ENCODE assay signal across 10 cellular contexts in the genomic region with DNA sequence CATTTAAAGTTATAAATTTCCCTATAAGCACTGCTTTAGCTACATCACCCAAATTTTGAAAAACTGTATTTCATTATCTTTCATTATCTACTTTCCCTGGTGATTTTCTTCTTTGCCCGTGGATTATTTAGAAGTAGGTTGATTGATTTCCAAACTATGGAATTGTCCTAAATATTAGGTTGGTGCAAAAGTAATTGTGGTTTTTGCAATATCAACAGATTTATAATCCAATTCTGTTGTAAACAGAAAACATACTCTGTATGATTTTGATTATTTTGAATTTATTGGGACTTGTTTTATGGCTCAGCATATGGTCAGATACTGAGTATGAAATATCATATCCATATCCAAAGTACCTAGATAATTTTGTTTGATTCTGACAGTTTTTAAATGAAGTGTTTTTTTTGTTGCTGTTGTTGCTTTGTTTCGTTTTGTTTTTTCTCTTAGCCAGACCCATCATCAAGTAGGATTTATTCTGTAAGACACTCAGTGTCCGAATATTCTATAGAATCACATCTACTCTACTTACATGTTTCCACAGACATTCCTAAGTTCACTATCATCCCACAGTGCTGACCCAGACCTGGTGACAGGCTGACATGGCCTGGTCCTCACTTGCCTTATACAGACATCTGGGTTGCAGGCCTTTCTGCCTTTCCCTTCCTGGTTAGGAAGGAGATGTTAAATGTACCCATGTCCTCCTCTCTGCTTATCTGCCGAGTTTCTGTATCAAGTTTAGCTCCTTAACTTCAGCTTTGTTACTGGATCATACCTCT. TPM values are rescaled to one million over a fixed set of nuclear protein-coding genes. Genes with fewer than 3 reads are reported as not detected.
DNase-seq lines count a peak whose midpoint lies in the region; ATAC-seq and TF ChIP-seq lines count a peak whose summit lies in the region.
"Had no signal": no experiment of that assay in that cellular context is flagged by ENCODE, and none has a peak within 500 bp of the region (broad histone marks: within the 10 kb centered on the region; RNA-seq: fewer than 3 reads in every experiment).

No MANE protein-coding gene starts in this region.

- H3K36me3 ChIP-seq in mammary epithelial cell (ENCODE audit: insufficient read depth, low read length) = no peaks in the 10 kb centered on the region
- H3K36me3 ChIP-seq in aorta (ENCODE audit: control insufficient read depth in 1 of 2, insufficient read depth in 2 of 2, low read length in 1 of 2) = no peaks in the 10 kb centered on the region
- no peaks in the 10 kb centered on the region for H3K36me3 ChIP-seq in colonic mucosa
- H3K36me3 ChIP-seq: BE2C, ovary had no signal

- dilution Hi-C loops in mammary epithelial cell (cut with HindIII; ENCODE audit: low sequenced_read_pairs) = no loop called here

- no peaks in the 10 kb centered on the region for H3K36me3 Mint-ChIP-seq in MCF 10A (ENCODE audit: insufficient read depth, unreplicated experiment)
- peaks cover 5% of the 10 kb centered on the region for H3K36me3 Mint-ChIP-seq in activated CD4-positive, alpha-beta memory T cell treated with anti-CD3 and anti-CD28 coated beads for 36 hours
- H3K36me3 Mint-ChIP-seq in type B pancreatic cell = no peaks in the 10 kb centered on the region

- H3K9me3 Mint-ChIP-seq in MCF 10A (ENCODE audit: unreplicated experiment) (no peaks in the 10 kb centered on the region), type B pancreatic cell (no peaks in the 10 kb centered on the region)
- H3K9me3 Mint-ChIP-seq in activated CD4-positive, alpha-beta memory T cell treated with anti-CD3 and anti-CD28 coated beads for 36 hours = no peaks in the 10 kb centered on the region

- POLR2A ChIA-PET in MCF 10A (lab: Yijun Ruan, JAX) = interaction anchor here (0.7 to 3.3 kb wide), 13 partner anchors 11 to 444 kb away, joined by 3 to 58 read pairs (median 4); a partner anchor contains a TSS
- POLR2A ChIA-PET in activated CD4-positive, alpha-beta memory T cell treated with anti-CD3 and anti-CD28 coated beads for 36 hours (lab: Charles Lee) = interaction anchor here (0.6 to 4.2 kb wide), 6 partner anchors 7 to 362 kb away, joined by 3 to 39 read pairs (median 4); a partner anchor contains a TSS

- CTCF ChIA-PET in MCF 10A (lab: Yijun Ruan, JAX) = interaction anchor here (0.5 to 3.5 kb wide), 23 partner anchors 8 to 418 kb away, joined by 3 to 21 read pairs (median 3); no protein-coding TSS in a partner anchor
- CTCF ChIA-PET in mammary epithelial cell (lab: Charles Lee; ENCODE audit: low non-redundant PET) = interaction anchor here (0.6 kb wide), 1 partner anchor 177 kb away, joined by 4 read pairs; no protein-coding TSS in a partner anchor
- CTCF ChIA-PET in activated CD4-positive, alpha-beta memory T cell treated with anti-CD3 and anti-CD28 coated beads for 36 hours (lab: Charles Lee) = interaction anchor here (0.6 to 10.4 kb wide), 28 partner anchors 8 to 417 kb away, joined by 3 to 119 read pairs (median 4); a partner anchor contains a TSS

- no peak overlapping the region for H3K9ac ChIP-seq in mammary epithelial cell (ENCODE audit: insufficient read depth, low read length)
- no peak overlapping the region for H3K9ac ChIP-seq in colonic mucosa (ENCODE audit: low read depth in 2 of 2, low read length in 2 of 2)

- peak overlapping the region; percentile 52 for H3K27ac Mint-ChIP-seq in MCF 10A (ENCODE audit: low read depth, unreplicated experiment)
- H3K27ac Mint-ChIP-seq in activated CD4-positive, alpha-beta memory T cell treated with anti-CD3 and anti-CD28 coated beads for 36 hours = peak overlapping the region; percentile 99
- H3K27ac Mint-ChIP-seq in type B pancreatic cell = no peak overlapping the region

- ATAC-seq in HG03097 (IDR thresholded peaks at IDR 0.05; ENCODE audit: low FRiP score, unreplicated experiment) (no peak), aorta (ENCODE audit: low FRiP score) (no peak)

- in situ Hi-C loops in mammary epithelial cell (cut with MboI; ENCODE audit: low sequenced_read_pairs in 2 of 2) = loop anchor here in 1 of 2 donors (25.0 kb wide), 1 partner anchor 396 kb away; no protein-coding TSS in a partner anchor

- intact Hi-C loops in MCF 10A (cut with micrococcal nuclease) (loop anchor here (1.0 to 5.0 kb wide), 6 partner anchors 16 to 388 kb away; no protein-coding TSS in a partner anchor), mammary epithelial cell (cut with micrococcal nuclease) (loop anchor here (1.0 to 5.0 kb wide), 4 partner anchors 24 to 366 kb away; a partner anchor contains a TSS), aorta (cut with DNase I) (loop anchor here (5.0 kb wide), 1 partner anchor 386 kb away; no protein-coding TSS in a partner anchor), colonic mucosa (cut with DNase I) (loop anchor here (5.0 kb wide), 1 partner anchor 386 kb away; no protein-coding TSS in a partner anchor)
- intact Hi-C loops in activated CD4-positive, alpha-beta memory T cell treated with anti-CD3 and anti-CD28 coated beads for 36 hours (cut with micrococcal nuclease) = loop anchor here (1.0 to 5.0 kb wide), 11 partner anchors 16 to 388 kb away; a partner anchor contains a TSS

- H3K27me3 Mint-ChIP-seq in MCF 10A (ENCODE audit: insufficient read depth, unreplicated experiment) (no peaks in the 10 kb centered on the region), type B pancreatic cell (peaks cover 85% of the 10 kb centered on the region)
- H3K27me3 Mint-ChIP-seq in activated CD4-positive, alpha-beta memory T cell treated with anti-CD3 and anti-CD28 coated beads for 36 hours = no peaks in the 10 kb centered on the region

- H3K27me3 ChIP-seq in mammary epithelial cell (ENCODE audit: insufficient read depth, low read length) (no peaks in the 10 kb centered on the region), aorta (ENCODE audit: control insufficient read depth in 1 of 2, insufficient read depth in 2 of 2, low read length in 1 of 2) (no peaks in the 10 kb centered on the region), colonic mucosa (peaks cover 5% of the 10 kb centered on the region)
- H3K27me3 ChIP-seq: ovary had no signal

- TF ChIP-seq CTCF in MCF 10A (IDR thresholded peaks at IDR 0.05; ENCODE audit: unreplicated experiment) (no peak), mammary epithelial cell (conservative IDR thresholded peaks at IDR 0.05 in 1 of 2, IDR thresholded peaks at IDR 0.05 in 1 of 2; ENCODE audit: extremely low read depth in 1 of 2, insufficient read depth in 1 of 2, low read depth in 1 of 2, low read length in 2 of 2) (no peak), fibroblast of mammary gland (conservative IDR thresholded peaks at IDR 0.05; ENCODE audit: control insufficient read depth, insufficient read depth, low read depth, low read length) (no peak), type B pancreatic cell (conservative IDR thresholded peaks at IDR 0.05) (no peak), colonic mucosa (IDR thresholded peaks at IDR 0.05) (no peak)

- DNase-seq in MCF 10A (ENCODE audit: unreplicated experiment) = no peak
- no peak for DNase-seq in mammary epithelial cell
- no peak for DNase-seq in activated CD4-positive, alpha-beta memory T cell treated with anti-CD3 and anti-CD28 coated beads for 36 hours
- DNase-seq in fibroblast of mammary gland (ENCODE audit: low read depth) = peak; percentile 54
- peak; percentile 13 for DNase-seq in type B pancreatic cell (ENCODE audit: extremely low spot score, unreplicated experiment)
- DNase-seq in aorta = no peak
- DNase-seq in colonic mucosa = no peak

- H3K4me1 Mint-ChIP-seq in MCF 10A (ENCODE audit: insufficient read depth, unreplicated experiment) (peaks cover 17% of the 10 kb centered on the region), type B pancreatic cell (ENCODE audit: unreplicated experiment) (peaks cover 30% of the 10 kb centered on the region)
- H3K4me1 Mint-ChIP-seq in activated CD4-positive, alpha-beta memory T cell treated with anti-CD3 and anti-CD28 coated beads for 36 hours (ENCODE audit: low read depth) = peaks cover 43% of the 10 kb centered on the region

- H3K4me1 ChIP-seq in mammary epithelial cell (ENCODE audit: insufficient read depth, low read length) (peaks cover 13% of the 10 kb centered on the region), aorta (ENCODE audit: control insufficient read depth in 1 of 2, insufficient read depth in 2 of 2, low read length in 2 of 2) (peaks cover 0 to 6% of the 10 kb centered on the region in 2 donors), colonic mucosa (no peaks in the 10 kb centered on the region)
- H3K4me1 ChIP-seq: BE2C had no signal

- no peak overlapping the region for H2AFZ ChIP-seq in mammary epithelial cell (ENCODE audit: low read depth, low read length)

- H3K4me3 Mint-ChIP-seq in MCF 10A (ENCODE audit: unreplicated experiment) = peak overlapping the region; percentile 88
- peak overlapping the region; percentile 94 for H3K4me3 Mint-ChIP-seq in activated CD4-positive, alpha-beta memory T cell treated with anti-CD3 and anti-CD28 coated beads for 36 hours
- peak overlapping the region; percentile 90 for H3K4me3 Mint-ChIP-seq in type B pancreatic cell

- H3K27ac ChIP-seq in mammary epithelial cell (ENCODE audit: insufficient read depth, low read depth, low read length) = no peak overlapping the region
- H3K27ac ChIP-seq in aorta (ENCODE audit: low read depth in 1 of 2, low read length in 2 of 2) = no peak overlapping the region
- no peak overlapping the region for H3K27ac ChIP-seq in colonic mucosa

- 90% methylated on average over 4 of the region's 4 CpGs for WGBS in mammary epithelial cell (ENCODE audit: low coverage, missing lambda C conversion rate)
- WGBS in aorta, 2 donors = 91 to 97% methylated on average over 4 of the region's 4 CpGs

- H3K9me3 ChIP-seq in mammary epithelial cell (replicated peaks; ENCODE audit: insufficient read depth, low read length) = no peaks in the 10 kb centered on the region
- no peaks in the 10 kb centered on the region for H3K9me3 ChIP-seq in aorta (ENCODE audit: control insufficient read depth, low read length)
- H3K9me3 ChIP-seq in colonic mucosa = no peaks in the 10 kb centered on the region
- H3K9me3 ChIP-seq: BE2C, ovary had no signal

- H3K79me2 ChIP-seq in mammary epithelial cell (ENCODE audit: insufficient read depth, low read length) = no peaks in the 10 kb centered on the region

- H3K4me2 ChIP-seq in mammary epithelial cell (ENCODE audit: insufficient read depth, low read depth, low read length) = no peak overlapping the region

- H4K20me1 ChIP-seq in mammary epithelial cell (ENCODE audit: insufficient read depth, low read length) = no peaks in the 10 kb centered on the region

- H3K4me3 ChIP-seq in mammary epithelial cell (replicated peaks in 1 of 3; ENCODE audit: insufficient read depth in 1 of 3, low read depth in 2 of 3, low read length in 3 of 3) (no peak overlapping the region), fibroblast of mammary gland (ENCODE audit: control insufficient read depth, low read depth, low read length) (no peak overlapping the region), aorta (ENCODE audit: low read length in 2 of 2) (no peak overlapping the region), colonic mucosa (no peak overlapping the region)

- BruUV-seq in MCF 10A (replicated peaks; lab: Mats Ljungman, UMichigan) (no TSS peak), mammary epithelial cell (replicated peaks; lab: Mats Ljungman, UMichigan) (no TSS peak)

RNA-seq across cellular contexts. Expression of a gene that starts 2.1 kb away (rescaled TPM):
- total RNA-seq in MCF 10A (2022) (17.3 and 20.0 TPM in 2 replicates), mammary epithelial cell (10 to 100 TPM in 1 of 2 donors, 1 to 10 TPM in 1; 9.7 to 20.7 TPM), type B pancreatic cell (ENCODE audit: low replicate concordance) (2.1 and 3.3 TPM in 2 replicates), aorta (1 to 10 TPM; 1.1 to 2.2 TPM), colonic mucosa (100 to 1,000 TPM in 1 of 2 donors, 10 to 100 TPM in 1; 88.1 to 158 TPM)
- polyA plus RNA-seq in mammary epithelial cell (11.5 TPM), aorta (1 to 10 TPM in 1 of 2 donors, under 1 TPM in 1; 0.23 to 1.4 TPM)
- polyA minus RNA-seq in mammary epithelial cell = 16.4 TPM
- total RNA-seq in activated CD4-positive, alpha-beta memory T cell treated with anti-CD3 and anti-CD28 coated beads for 36 hours = 10 to 100 TPM; 29.6 to 30.1 TPM

RNA-seq across cellular contexts. Expression of a gene that starts 22.5 kb away (rescaled TPM):
- total RNA-seq in MCF 10A (2022) = 3,313 and 3,349 TPM in 2 replicates
- total RNA-seq in mammary epithelial cell = 1,000 to 10,000 TPM; 3,165 to 4,185 TPM
- polyA plus RNA-seq in mammary epithelial cell = 9,658 TPM
- 1,882 TPM for polyA minus RNA-seq in mammary epithelial cell
- 1,000 to 10,000 TPM; 2,535 to 2,567 TPM for total RNA-seq in activated CD4-positive, alpha-beta memory T cell treated with anti-CD3 and anti-CD28 coated beads for 36 hours
- total RNA-seq in type B pancreatic cell (ENCODE audit: low replicate concordance) = 1,269 and 1,391 TPM in 2 replicates
- 1,000 to 10,000 TPM in 1 of 2 donors, 100 to 1,000 TPM in 1; 876 to 1,016 TPM for total RNA-seq in aorta
- 1,000 to 10,000 TPM; 1,527 to 2,217 TPM for polyA plus RNA-seq in aorta
- 1,000 to 10,000 TPM; 2,226 to 3,150 TPM for total RNA-seq in colonic mucosa

Comparison
In these comparisons a context has a peak if more than half of its experiments do, and no peak if none do; other contexts are left out.
1. DNase-seq: peak in fibroblast of mammary gland (single experiment) and type B pancreatic cell (single experiment); none in MCF 10A (single experiment), mammary epithelial cell (single experiment), activated CD4-positive, alpha-beta memory T cell treated with anti-CD3 and anti-CD28 coated beads for 36 hours (single experiment), aorta (0 of 2) and colonic mucosa (single experiment).
2. Peak in every context shown above with its lines, with median percentiles within 50 percentile points of each other: H3K4me3 Mint-ChIP-seq.